Comparison of ENCODE assay signal across 10 cellular contexts in genomic region chr3:127015282-127016042, GRCh38. TPM values are rescaled to one million over a fixed set of nuclear protein-coding genes. Genes with fewer than 3 reads are reported as not detected.
DNase-seq lines count a peak whose midpoint lies in the region; ATAC-seq, FAIRE-seq and TF ChIP-seq lines count a peak whose summit lies in the region.
"Had no signal": no experiment of that assay in that cellular context is flagged by ENCODE, and none has a peak within 500 bp of the region (broad histone marks: within the 10 kb centered on the region; RNA-seq: fewer than 3 reads in every experiment).

No MANE protein-coding gene starts in this region.

- no peaks in the 10 kb centered on the region for H3K4me1 ChIP-seq in lower lobe of right lung
- no peaks in the 10 kb centered on the region for H3K4me1 ChIP-seq in CD8-positive, alpha-beta T cell (ENCODE audit: insufficient read depth, low read length)

- no peaks in the 10 kb centered on the region for H3K9me3 Mint-ChIP-seq in CD8-positive, alpha-beta T cell
- H3K9me3 Mint-ChIP-seq: HFFc6 had no signal

- CTCF ChIA-PET in CD8-positive, alpha-beta T cell (lab: Charles Lee), result no interaction called here

- H3K27ac ChIP-seq in coronary artery (peak overlapping the region in 1 of 2 donors; percentile 62), lower lobe of right lung (no peak overlapping the region)
- H3K27ac ChIP-seq in CD8-positive, alpha-beta T cell (ENCODE audit: low read depth, low read length), result no peak overlapping the region

- H3K36me3 ChIP-seq in lower lobe of right lung, result peaks cover 97% of the 10 kb centered on the region
- no peaks in the 10 kb centered on the region for H3K36me3 ChIP-seq in CD8-positive, alpha-beta T cell (ENCODE audit: insufficient read depth, low read length)

- no peaks in the 10 kb centered on the region for H3K4me1 Mint-ChIP-seq in CD8-positive, alpha-beta T cell (ENCODE audit: low read depth)

- intact Hi-C loops in lower lobe of right lung (cut with DNase I), result no loop called here
- intact Hi-C loops in CD8-positive, alpha-beta T cell (cut with DNase I, micrococcal nuclease), result no loop called here

- TF ChIP-seq CTCF in coronary artery (IDR thresholded peaks at IDR 0.05), result no peak
- no peak for TF ChIP-seq CTCF in lower lobe of right lung (IDR thresholded peaks at IDR 0.05)
- no peak for TF ChIP-seq CTCF in CD8-positive, alpha-beta T cell (IDR thresholded peaks at IDR 0.05)

- H3K36me3 Mint-ChIP-seq in CD8-positive, alpha-beta T cell, result peaks cover 38% of the 10 kb centered on the region

- H3K9me3 ChIP-seq in lower lobe of right lung, result no peaks in the 10 kb centered on the region
- no peaks in the 10 kb centered on the region for H3K9me3 ChIP-seq in CD8-positive, alpha-beta T cell (ENCODE audit: low read length)

- H3K27me3 ChIP-seq in lower lobe of right lung (ENCODE audit: low read depth), result no peaks in the 10 kb centered on the region
- no peaks in the 10 kb centered on the region for H3K27me3 ChIP-seq in CD8-positive, alpha-beta T cell (ENCODE audit: insufficient read depth, low read length)

- no peaks in the 10 kb centered on the region for H3K27me3 Mint-ChIP-seq in CD8-positive, alpha-beta T cell (ENCODE audit: low read depth)

- POLR2A ChIA-PET in CD8-positive, alpha-beta T cell (lab: Charles Lee), result no interaction called here

- no peak overlapping the region for H3K27ac Mint-ChIP-seq in CD8-positive, alpha-beta T cell
- H3K27ac Mint-ChIP-seq: HFFc6 had no signal

- ATAC-seq in GM21529 (IDR thresholded peaks at IDR 0.05; ENCODE audit: unreplicated experiment), result peak; percentile 71
- no peak for ATAC-seq in lower lobe of right lung
- ATAC-seq in left lobe of liver, result no peak
- ATAC-seq in CD8-positive, alpha-beta T cell, result no peak

- FAIRE-seq in HTR-8/SVneo (lab: Jason Lieb, UNC), result no peak
- FAIRE-seq: endometrium had no signal

- DNase-seq in DMS79 treated with DMSO at 0.1 percent for 48 hours (lab: John Stamatoyannopoulos, UW) (peak; percentile 81), HUDEP-2 (lab: John Stamatoyannopoulos, UW; ENCODE audit: unreplicated experiment in 76 of 76) (peak in 52 of 76 experiments; percentile 2 to 54 (median 20)), coronary artery (ENCODE audit: low spot score) (no peak), HTR-8/SVneo (ENCODE audit: insufficient read length, low spot score) (no peak), lower lobe of right lung (no peak), left lobe of liver (ENCODE audit: low spot score) (no peak)
- DNase-seq in CD8-positive, alpha-beta T cell, result no peak
- DNase-seq: HFFc6 had no signal

- H3K4me3 Mint-ChIP-seq in CD8-positive, alpha-beta T cell, result no peak overlapping the region
- H3K4me3 Mint-ChIP-seq: HFFc6 had no signal

- H3K4me3 ChIP-seq in coronary artery, result peak overlapping the region; percentile 12
- no peak overlapping the region for H3K4me3 ChIP-seq in lower lobe of right lung
- no peak overlapping the region for H3K4me3 ChIP-seq in CD8-positive, alpha-beta T cell (ENCODE audit: low read depth, low read length)

RNA-seq across cellular contexts. Expression of gene PLXNA1, which starts 32.5 kb away (rescaled TPM):
- 48.1 TPM for total RNA-seq in lower lobe of right lung
- total RNA-seq in left lobe of liver, result 3.4 TPM
- 1 to 10 TPM; 7.3 to 8.4 TPM for total RNA-seq in CD8-positive, alpha-beta T cell

Comparison
In these comparisons a context has a peak if more than half of its experiments do, and no peak if none do; other contexts are left out.
1. DNase-seq: peak in DMS79 treated with DMSO at 0.1 percent for 48 hours (single experiment) and HUDEP-2 (52 of 76); none in coronary artery (single experiment), HTR-8/SVneo (single experiment), lower lobe of right lung (single experiment), left lobe of liver (single experiment) and CD8-positive, alpha-beta T cell (0 of 7).